22 cellular contexts compared by ENCODE assay signal in genomic region chr4:175147233-175147632, GRCh38.
"Had no signal": no experiment of that assay in that cellular context is flagged by ENCODE, and none has a peak within 500 bp of the region (broad histone marks: within the 10 kb centered on the region; RNA-seq: fewer than 3 reads in every experiment).

No MANE protein-coding gene starts in this region.

- DNase-seq: cortex of kidney; effector CD8-positive, alpha-beta T cell; effector memory CD8-positive, alpha-beta T cell; endodermal cell; erythroblast; esophagus squamous epithelium; foreskin fibroblast; foreskin melanocyte; gastrocnemius medialis; glutamatergic neuron; head of caudate nucleus; heart right ventricle; hippocampal formation; left cardiac atrium; left ventricle myocardium superior; lower lobe of right lung; mesenchymal stem cell; mucosa of descending colon; naive B cell had no signal

- H3K4me1 ChIP-seq: esophagus squamous epithelium, gastrocnemius medialis, heart right ventricle, left lung, lower lobe of right lung had no signal

- H3K36me3 ChIP-seq: esophagus squamous epithelium, gastrocnemius medialis, heart right ventricle, left lung, lower lobe of right lung had no signal

- H3K27me3 ChIP-seq: esophagus squamous epithelium, gastrocnemius medialis, heart right ventricle, left lung had no signal

- H3K9me3 ChIP-seq: esophagus squamous epithelium, gastrocnemius medialis, lower lobe of right lung had no signal

- H3K4me3 ChIP-seq: esophagus squamous epithelium, gastrocnemius medialis, heart right ventricle, left lung, lower lobe of right lung, mucosa of descending colon had no signal

- H3K27ac ChIP-seq: epithelial cell of prostate, esophagus squamous epithelium, gastrocnemius medialis, heart right ventricle, left lung, lower lobe of right lung had no signal

- ATAC-seq: effector memory CD8-positive, alpha-beta T cell; esophagus mucosa; gastrocnemius medialis; heart right ventricle; left cardiac atrium; left lung; left ventricle myocardium superior; lower lobe of right lung; mucosa of descending colon had no signal
